In genomic region chr1:203326830-203327683, GRCh38 we compare ENCODE assay signal across 8 cellular contexts. TPM values are rescaled to one million over a fixed set of nuclear protein-coding genes. Genes with fewer than 3 reads are reported as not detected.
DNase-seq lines count a peak whose midpoint lies in the region; ATAC-seq and TF ChIP-seq lines count a peak whose summit lies in the region.

No MANE protein-coding gene starts in this region.

- intact Hi-C loops in A673 (cut with micrococcal nuclease; ENCODE audit: unreplicated experiment) (no loop called here), mammary epithelial cell (cut with micrococcal nuclease) (loop anchor here (1.0 to 2.0 kb wide), 3 partner anchors 20 to 54 kb away; no protein-coding TSS in a partner anchor)

- no peaks in the 10 kb centered on the region for H3K9me3 ChIP-seq in A673 (ENCODE audit: low read depth, low read length, poor library complexity, severe bottlenecking)
- H3K9me3 ChIP-seq in mammary epithelial cell (replicated peaks; ENCODE audit: insufficient read depth, low read length) = no peaks in the 10 kb centered on the region
- no peaks in the 10 kb centered on the region for H3K9me3 ChIP-seq in smooth muscle cell (replicated peaks; ENCODE audit: low read depth)

- ATAC-seq in GM18870 (IDR thresholded peaks at IDR 0.05; ENCODE audit: unreplicated experiment) (peak; percentile 41), HG03108 (IDR thresholded peaks at IDR 0.05; ENCODE audit: unreplicated experiment) (peak; percentile 49)

- H4K20me1 ChIP-seq in mammary epithelial cell (ENCODE audit: insufficient read depth, low read length) = no peaks in the 10 kb centered on the region
- no peaks in the 10 kb centered on the region for H4K20me1 ChIP-seq in smooth muscle cell (ENCODE audit: low read depth)

- POLR2A ChIA-PET in A673 (lab: Charles Lee; ENCODE audit: low non-redundant PET) = interaction anchor here (0.5 to 0.6 kb wide), 2 partner anchors 22 to 585 kb away, joined by 3 to 6 read pairs; no protein-coding TSS in a partner anchor

- H2AFZ ChIP-seq in mammary epithelial cell (ENCODE audit: low read depth, low read length) (peak overlapping the region; percentile 96), smooth muscle cell (ENCODE audit: low read depth) (peak overlapping the region; percentile 86)

- in situ Hi-C loops in mammary epithelial cell (cut with MboI; ENCODE audit: low sequenced_read_pairs in 2 of 2) = loop anchor here in 1 of 2 donors (25.0 kb wide), 1 partner anchor 385 kb away; no protein-coding TSS in a partner anchor

- dilution Hi-C loops in mammary epithelial cell (cut with HindIII; ENCODE audit: low sequenced_read_pairs) = no loop called here

- H3K4me2 ChIP-seq in mammary epithelial cell (ENCODE audit: insufficient read depth, low read depth, low read length) (peak overlapping the region; percentile 81), smooth muscle cell (peak overlapping the region; percentile 91)

- H3K4me3 ChIP-seq in A673 (ENCODE audit: low read depth, low read length, poor library complexity, severe bottlenecking) (peak overlapping the region; percentile 52), mammary epithelial cell (replicated peaks in 1 of 3; ENCODE audit: insufficient read depth in 1 of 3, low read depth in 2 of 3, low read length in 3 of 3) (peak overlapping the region; percentile 47 to 59 (median 51)), smooth muscle cell (peak overlapping the region; percentile 54)

- no peak for TF ChIP-seq CTCF in A673 (conservative IDR thresholded peaks at IDR 0.05; ENCODE audit: low read depth, low read length)
- no peak for TF ChIP-seq CTCF in VCaP (conservative IDR thresholded peaks at IDR 0.05)
- TF ChIP-seq CTCF in mammary epithelial cell (conservative IDR thresholded peaks at IDR 0.05 in 1 of 2, IDR thresholded peaks at IDR 0.05 in 1 of 2; ENCODE audit: extremely low read depth in 1 of 2, insufficient read depth in 1 of 2, low read depth in 1 of 2, low read length in 2 of 2) = no peak
- TF ChIP-seq CTCF in smooth muscle cell (IDR thresholded peaks at IDR 0.05; ENCODE audit: borderline replicate concordance, insufficient read depth, poor library complexity, severe bottlenecking) = no peak

- peak overlapping the region; percentile 81 for H3K27ac ChIP-seq in A673 (ENCODE audit: low read depth, low read length, poor library complexity, severe bottlenecking)
- H3K27ac ChIP-seq in VCaP = peak overlapping the region; percentile 98
- peak overlapping the region; percentile 37 for H3K27ac ChIP-seq in mammary epithelial cell (ENCODE audit: insufficient read depth, low read depth, low read length)
- H3K27ac ChIP-seq in smooth muscle cell (ENCODE audit: low read depth) = peak overlapping the region; percentile 56

- H3K4me1 ChIP-seq in A673 (ENCODE audit: insufficient read depth, low read length, poor library complexity, severe bottlenecking) (peaks cover 39% of the 10 kb centered on the region), mammary epithelial cell (ENCODE audit: insufficient read depth, low read length) (peaks cover 14% of the 10 kb centered on the region), smooth muscle cell (ENCODE audit: low read depth) (peaks cover 40% of the 10 kb centered on the region)

- no peaks in the 10 kb centered on the region for H3K27me3 ChIP-seq in A673 (replicated peaks; ENCODE audit: insufficient read depth, low read depth, low read length, poor library complexity)
- no peaks in the 10 kb centered on the region for H3K27me3 ChIP-seq in mammary epithelial cell (ENCODE audit: insufficient read depth, low read length)
- H3K27me3 ChIP-seq in smooth muscle cell (ENCODE audit: low read depth) = no peaks in the 10 kb centered on the region

- no TSS peak for BruUV-seq in A673 (replicated peaks; lab: Mats Ljungman, UMichigan)
- no TSS peak for BruUV-seq in mammary epithelial cell (replicated peaks; lab: Mats Ljungman, UMichigan)

- no peaks in the 10 kb centered on the region for H3F3A ChIP-seq in smooth muscle cell (ENCODE audit: low read depth)

- WGBS in mammary epithelial cell (ENCODE audit: low coverage, missing lambda C conversion rate) = 17% methylated on average over 11 of the region's 49 CpGs
- WGBS in smooth muscle cell (ENCODE audit: low lambda C conversion rate) = 7% methylated on average over 45 of the region's 49 CpGs

- peak; percentile 95 for DNase-seq in A673 (ENCODE audit: low spot score)
- peak; percentile 93 for DNase-seq in NCI-H2171 treated with DMSO at 0.1 percent for 48 hours (lab: John Stamatoyannopoulos, UW)
- DNase-seq in mammary epithelial cell = peak; percentile 89
- peak; percentile 95 for DNase-seq in iPS-NIHi11 (ENCODE audit: low spot score)
- peak; percentile 66 for DNase-seq in smooth muscle cell (lab: John Stamatoyannopoulos, UW; ENCODE audit: unreplicated experiment)

- CTCF ChIA-PET in A673 (lab: Charles Lee) = interaction anchor here (0.7 to 1.8 kb wide), 7 partner anchors 10 to 386 kb away, joined by 3 to 14 read pairs (median 5); partner anchors contain the start of gene BTG2
- CTCF ChIA-PET in mammary epithelial cell (lab: Charles Lee; ENCODE audit: low non-redundant PET) = interaction anchor here (0.7 to 1.0 kb wide), 5 partner anchors 10 to 1849 kb away, joined by 3 to 10 read pairs (median 5); no protein-coding TSS in a partner anchor

- H3K36me3 ChIP-seq in A673 (ENCODE audit: insufficient read depth, low read length, poor library complexity, severe bottlenecking) = no peaks in the 10 kb centered on the region
- no peaks in the 10 kb centered on the region for H3K36me3 ChIP-seq in mammary epithelial cell (ENCODE audit: insufficient read depth, low read length)
- no peaks in the 10 kb centered on the region for H3K36me3 ChIP-seq in smooth muscle cell (ENCODE audit: low read depth)

- no peaks in the 10 kb centered on the region for H3K79me2 ChIP-seq in mammary epithelial cell (ENCODE audit: insufficient read depth, low read length)
- no peaks in the 10 kb centered on the region for H3K79me2 ChIP-seq in smooth muscle cell (ENCODE audit: low read depth)

- H3K9ac ChIP-seq in mammary epithelial cell (ENCODE audit: insufficient read depth, low read length) (peak overlapping the region; percentile 65), smooth muscle cell (ENCODE audit: low read depth) (peak overlapping the region; percentile 41)

RNA-seq across cellular contexts. Expression of gene BTG2, which starts 21.7 kb away (rescaled TPM):
- total RNA-seq in A673 (2021) (8.5 and 9.3 TPM in 2 replicates), mammary epithelial cell (100 to 1,000 TPM in 1 of 2 donors, 10 to 100 TPM in 1; 74.8 to 107 TPM), smooth muscle cell (80.0 and 96.1 TPM in 2 replicates)
- polyA plus RNA-seq in mammary epithelial cell (47.2 TPM), smooth muscle cell (93.8 and 101 TPM in 2 replicates)
- 57.2 TPM for polyA minus RNA-seq in mammary epithelial cell

RNA-seq across cellular contexts. Expression of gene FMOD, which starts 23.9 kb away (rescaled TPM):
- total RNA-seq in A673 (2021) (0.35 and 0.69 TPM in 2 replicates), mammary epithelial cell (1 to 10 TPM in 1 of 2 donors, not detected in 1; 1.5 TPM), smooth muscle cell (247 and 332 TPM in 2 replicates)
- polyA plus RNA-seq in mammary epithelial cell (not detected), smooth muscle cell (207 and 369 TPM in 2 replicates)
- polyA minus RNA-seq in mammary epithelial cell = not detected

Comparison
In these comparisons a context has a peak if more than half of its experiments do, and no peak if none do; other contexts are left out.
1. Peak in every context shown above with its lines: DNase-seq, ATAC-seq, H3K4me3 ChIP-seq and H3K27ac ChIP-seq.
2. H3K27ac ChIP-seq: peak in every context shown above with its lines; median percentile 98 in VCaP; 81 in A673; 56 in smooth muscle cell; 37 in mammary epithelial cell.
3. RNA of gene FMOD, which starts 23.9 kb away (total RNA-seq): 247 to 332 TPM in smooth muscle cell; 1.5 TPM in mammary epithelial cell and 0.35 to 0.69 TPM in A673; every median in the first group is over 10 times any median in the second.